In genomic region chr20:62181808-62182207, GRCh38 we compare ENCODE assay signal across 9 cellular contexts. TPM values are rescaled to one million over a fixed set of nuclear protein-coding genes. Genes with fewer than 3 reads are reported as not detected.
A peak's percentile ranks its signal among the peaks of the same experiment; 100 is the strongest.
DNase-seq lines count a peak whose midpoint lies in the region; ATAC-seq and TF ChIP-seq lines count a peak whose summit lies in the region.
"Had no signal": no experiment of that assay in that cellular context is flagged by ENCODE, and none has a peak within 500 bp of the region (broad histone marks: within the 10 kb centered on the region; RNA-seq: fewer than 3 reads in every experiment).

No MANE protein-coding gene starts in this region.

- H3K4me1 Mint-ChIP-seq in CD4-positive, alpha-beta memory T cell, result peaks cover 15 to 41% (median 30%) of the 10 kb centered on the region in 4 donors
- H3K4me1 Mint-ChIP-seq in chondrocyte (ENCODE audit: low read depth) (peaks cover 35% of the 10 kb centered on the region), nephron (peaks cover 8% of the 10 kb centered on the region)

- POLR2A ChIA-PET in CD4-positive, alpha-beta memory T cell (lab: Charles Lee; ENCODE audit: partially characterized antibody), result interaction anchor here (1.2 to 1.9 kb wide), 2 partner anchors 60 to 115 kb away, joined by 3 to 4 read pairs; partner anchors contain the start of gene LSM14B

- no peak for TF ChIP-seq CTCF in LNCaP clone FGC (IDR thresholded peaks at IDR 0.05; ENCODE audit: control insufficient read depth, extremely low read depth, insufficient read depth)
- no peak for TF ChIP-seq CTCF in chondrocyte (IDR thresholded peaks at IDR 0.05)
- TF ChIP-seq CTCF in nephron (IDR thresholded peaks at IDR 0.05; ENCODE audit: unreplicated experiment in 3 of 3), result no peak

- H3K36me3 Mint-ChIP-seq in CD4-positive, alpha-beta memory T cell, result peaks cover 0 to 12% of the 10 kb centered on the region in 2 donors
- H3K36me3 Mint-ChIP-seq in chondrocyte (ENCODE audit: low read depth) (no peaks in the 10 kb centered on the region), nephron (ENCODE audit: low read depth) (peaks cover 4% of the 10 kb centered on the region)

- H3K4me3 ChIP-seq in CD4-positive, alpha-beta memory T cell (ENCODE audit: low read length in 2 of 2), result peak overlapping the region in 1 of 2 donors; percentile 92
- H3K4me3 ChIP-seq in LNCaP clone FGC (ENCODE audit: low read depth, low read length), result peak overlapping the region; percentile 90

- no peaks in the 10 kb centered on the region for H3K27me3 Mint-ChIP-seq in CD4-positive, alpha-beta memory T cell
- H3K27me3 Mint-ChIP-seq in chondrocyte (ENCODE audit: low read depth), result no peaks in the 10 kb centered on the region
- H3K27me3 Mint-ChIP-seq in nephron (ENCODE audit: low read depth), result no peaks in the 10 kb centered on the region

- no peaks in the 10 kb centered on the region for H3K27me3 ChIP-seq in CD4-positive, alpha-beta memory T cell (ENCODE audit: insufficient read depth, low read length)

- H3K9me3 ChIP-seq in CD4-positive, alpha-beta memory T cell (ENCODE audit: control insufficient read depth in 1 of 2, low read length in 2 of 2), result no peaks in the 10 kb centered on the region

- no peaks in the 10 kb centered on the region for H3K36me3 ChIP-seq in CD4-positive, alpha-beta memory T cell (ENCODE audit: insufficient read depth, low read length)

- peak overlapping the region; percentile 89 to 97 (median 92) for H3K4me3 Mint-ChIP-seq in CD4-positive, alpha-beta memory T cell
- H3K4me3 Mint-ChIP-seq in chondrocyte (ENCODE audit: unreplicated experiment) (peak overlapping the region; percentile 86), nephron (peak overlapping the region; percentile 91 to 96 (median 96))

- intact Hi-C loops in CD4-positive, alpha-beta memory T cell (cut with micrococcal nuclease), result loop anchor here (1.0 to 5.0 kb wide), 5 partner anchors 39 to 225 kb away; partner anchors contain the start of genes CABLES2, OSBPL2, PSMA7 and RPS21

- H3K27ac ChIP-seq in CD4-positive, alpha-beta memory T cell (ENCODE audit: low read depth, low read length), result peak overlapping the region; percentile 94

- CTCF ChIA-PET in CD4-positive, alpha-beta memory T cell (lab: Charles Lee; ENCODE audit: partially characterized antibody), result no interaction called here

- peaks cover 22% of the 10 kb centered on the region for H3K4me1 ChIP-seq in CD4-positive, alpha-beta memory T cell (ENCODE audit: insufficient read depth, low read length)

- DNase-seq in CD4-positive, alpha-beta memory T cell, result peak in 1 of 5 donors; percentile 2
- DNase-seq in LNCaP clone FGC (ENCODE audit: low read depth) (no peak), chondrocyte (ENCODE audit: low spot score) (no peak), anterior cingulate cortex (lab: John Stamatoyannopoulos, UW) (no peak), NCI-H2196 treated with DMSO at 0.1 percent for 48 hours (lab: John Stamatoyannopoulos, UW; ENCODE audit: unreplicated experiment) (no peak), NCI-H1436 (lab: John Stamatoyannopoulos, UW) (no peak)

- peaks cover 0 to 2% (median 0%) of the 10 kb centered on the region in 8 donors for H3K9me3 Mint-ChIP-seq in CD4-positive, alpha-beta memory T cell
- H3K9me3 Mint-ChIP-seq in chondrocyte (ENCODE audit: low read depth) (no peaks in the 10 kb centered on the region), nephron (no peaks in the 10 kb centered on the region)

- H3K27ac Mint-ChIP-seq in CD4-positive, alpha-beta memory T cell, result peak overlapping the region; percentile 93 to 98 (median 96)
- H3K27ac Mint-ChIP-seq in chondrocyte (ENCODE audit: unreplicated experiment), result peak overlapping the region; percentile 91
- H3K27ac Mint-ChIP-seq in nephron, result peak overlapping the region; percentile 73 to 93 (median 87)

- no peak for ATAC-seq in HG02610 (IDR thresholded peaks at IDR 0.05; ENCODE audit: unreplicated experiment)

RNA-seq across cellular contexts. Expression of gene MTG2, which starts 1.0 kb away (rescaled TPM):
- total RNA-seq in CD4-positive, alpha-beta memory T cell, result 10 to 100 TPM; 48.5 to 50.7 TPM
- polyA plus RNA-seq in CD4-positive, alpha-beta memory T cell, result 10 to 100 TPM; 15.9 to 23.9 TPM
- 22.3 to 28.3 TPM (median 22.6 TPM) in 3 replicates for total RNA-seq in chondrocyte

RNA-seq across cellular contexts. Expression of gene SS18L1, which starts 38.2 kb away (rescaled TPM):
- 10 to 100 TPM; 22.7 to 24.8 TPM for total RNA-seq in CD4-positive, alpha-beta memory T cell
- 1 to 10 TPM in 1 of 2 donors, under 1 TPM in 1; 0.71 to 1.4 TPM for polyA plus RNA-seq in CD4-positive, alpha-beta memory T cell
- 13.3 to 14.8 TPM (median 13.4 TPM) in 3 replicates for total RNA-seq in chondrocyte

RNA-seq across cellular contexts. Expression of gene HRH3, which starts 38.3 kb away (rescaled TPM):
- total RNA-seq in CD4-positive, alpha-beta memory T cell, result not detected
- polyA plus RNA-seq in CD4-positive, alpha-beta memory T cell, result not detected
- not detected in 3 replicates for total RNA-seq in chondrocyte
- total RNA-seq: lung microvascular endothelial cell had no signal

RNA-seq across cellular contexts. Expression of gene PSMA7, which starts 38.6 kb away (rescaled TPM):
- total RNA-seq in CD4-positive, alpha-beta memory T cell, result 100 to 1,000 TPM; 182 to 190 TPM
- polyA plus RNA-seq in CD4-positive, alpha-beta memory T cell, result 100 to 1,000 TPM; 437 to 598 TPM
- total RNA-seq in chondrocyte, result 218 to 238 TPM (median 226 TPM) in 3 replicates

RNA-seq across cellular contexts. Expression of gene OSBPL2, which starts 56.5 kb away (rescaled TPM):
- total RNA-seq in CD4-positive, alpha-beta memory T cell, result 10 to 100 TPM; 76.2 to 84.4 TPM
- 10 to 100 TPM; 14.8 to 22.0 TPM for polyA plus RNA-seq in CD4-positive, alpha-beta memory T cell
- 44.4 to 49.0 TPM (median 48.3 TPM) in 3 replicates for total RNA-seq in chondrocyte
